Comparison of ENCODE assay signal across 8 cellular contexts in the genomic region with DNA sequence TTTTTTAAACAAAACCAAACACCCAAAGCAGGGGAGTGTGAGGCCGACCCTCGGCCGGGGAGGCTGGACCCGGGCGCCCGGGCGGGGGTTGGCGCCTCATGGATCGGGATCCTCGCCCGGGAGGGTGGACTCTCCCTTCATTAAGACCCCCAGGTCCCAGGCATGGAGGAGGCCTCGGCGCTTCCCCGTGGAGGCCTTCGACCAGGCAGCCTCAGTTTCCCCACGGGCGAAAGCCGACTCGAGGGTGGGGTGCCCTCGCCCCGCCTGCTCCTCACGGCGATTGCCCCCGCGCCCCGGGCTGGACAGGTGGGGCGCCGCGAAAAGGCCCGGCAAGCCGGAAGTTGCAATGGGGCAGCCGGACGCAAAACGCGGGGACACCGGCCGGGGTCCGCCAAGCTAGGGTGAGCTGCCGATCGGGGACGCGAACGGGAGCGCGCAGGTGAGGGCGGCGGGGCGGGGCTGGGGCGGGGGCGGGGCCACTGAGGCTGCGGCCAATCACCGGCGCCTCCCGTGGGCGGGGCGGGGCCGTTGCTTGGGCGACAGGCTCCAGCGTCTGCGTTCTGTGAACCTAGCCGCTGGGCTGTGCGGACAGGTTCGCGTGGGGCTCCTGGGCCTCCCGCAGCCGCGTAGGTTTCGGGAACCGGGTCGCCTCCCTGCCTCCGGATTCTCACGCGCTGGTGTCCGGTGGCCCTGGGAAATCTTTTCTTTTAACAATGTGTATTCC. TPM values are rescaled to one million over a fixed set of nuclear protein-coding genes. Genes with fewer than 3 reads are reported as not detected.
DNase-seq lines count a peak whose midpoint lies in the region; ATAC-seq and TF ChIP-seq lines count a peak whose summit lies in the region.

No MANE protein-coding gene starts in this region.

- no peaks in the 10 kb centered on the region for H3K9me3 ChIP-seq in liver (ENCODE audit: control insufficient read depth in 4 of 4, low read length in 3 of 4)

- no peak for TF ChIP-seq RAD21 in liver (IDR thresholded peaks at IDR 0.05)

- peaks cover 0 to 10% (median 4%) of the 10 kb centered on the region in 4 donors for H3K4me1 ChIP-seq in liver (ENCODE audit: control insufficient read depth in 4 of 4, insufficient read depth in 4 of 4, low read length in 3 of 4)

- peak; percentile 83 for ATAC-seq in GM19324 (IDR thresholded peaks at IDR 0.05; ENCODE audit: low FRiP score, unreplicated experiment)
- ATAC-seq in HG03460 (IDR thresholded peaks at IDR 0.05; ENCODE audit: unreplicated experiment) = peak; percentile 86

- peak overlapping the region; percentile 75 for H3K4me3 ChIP-seq in BJ (ENCODE audit: low read depth, low read length)
- peak overlapping the region; percentile 63 to 88 (median 69) for H3K4me3 ChIP-seq in liver (ENCODE audit: low read depth in 1 of 3, low read length in 3 of 3)

- intact Hi-C loops in dendritic cell treated with granulocyte-macrophage colony-stimulating factor and Interleukin-4, amounts not matched to agents 40 ng/mL and 50 ng/mL, for 4 days (cut with micrococcal nuclease) = no loop called here

- TF ChIP-seq CTCF in BJ (IDR thresholded peaks at IDR 0.05; ENCODE audit: insufficient read depth, low read depth, low read length) (no peak), liver (IDR thresholded peaks at IDR 0.05; ENCODE audit: low read depth, low read length, missing input control) (no peak)

- peak overlapping the region; percentile 79 for H3K27ac Mint-ChIP-seq in dendritic cell treated with granulocyte-macrophage colony-stimulating factor and Interleukin-4, amounts not matched to agents 40 ng/mL and 50 ng/mL, for 4 days

- H3K4me1 Mint-ChIP-seq in dendritic cell treated with granulocyte-macrophage colony-stimulating factor and Interleukin-4, amounts not matched to agents 40 ng/mL and 50 ng/mL, for 4 days (ENCODE audit: low read depth) = peaks cover 30% of the 10 kb centered on the region

- no peak for DNase-seq in BJ (ENCODE audit: low read depth)
- peak; percentile 58 for DNase-seq in NCI-H526 treated with DMSO at 0.1 percent for 48 hours (lab: John Stamatoyannopoulos, UW)
- DNase-seq in activated CD4-positive, alpha-beta T cell treated with anti-CD3 and anti-CD28 coated beads, Interleukin-2, amount 50 U/mL, for 24 hours (ENCODE audit: low read depth in 1 of 2, low spot score in 1 of 2) = peak; percentile 84 to 85
- peak; percentile 91 to 92 for DNase-seq in stimulated activated CD4-positive, alpha-beta T cell treated with anti-CD3 and anti-CD28 coated beads, Interleukin-2, amount 100 ng/mL, for 48 hours

- peak overlapping the region; percentile 82 for H3K4me3 Mint-ChIP-seq in dendritic cell treated with granulocyte-macrophage colony-stimulating factor and Interleukin-4, amounts not matched to agents 40 ng/mL and 50 ng/mL, for 4 days

- no peaks in the 10 kb centered on the region for H3K9me3 Mint-ChIP-seq in dendritic cell treated with granulocyte-macrophage colony-stimulating factor and Interleukin-4, amounts not matched to agents 40 ng/mL and 50 ng/mL, for 4 days

- no peaks in the 10 kb centered on the region for H3K27me3 ChIP-seq in BJ (ENCODE audit: control insufficient read depth, insufficient read depth, low read length)
- H3K27me3 ChIP-seq in liver (ENCODE audit: control insufficient read depth in 4 of 4, insufficient read depth in 4 of 4, low read length in 3 of 4) = no peaks in the 10 kb centered on the region

- peak overlapping the region; percentile 72 to 94 for H3K9ac ChIP-seq in liver (ENCODE audit: low read depth in 1 of 2, low read length in 2 of 2)

- no peaks in the 10 kb centered on the region for H3K36me3 ChIP-seq in BJ (ENCODE audit: control insufficient read depth, insufficient read depth, low read length)
- H3K36me3 ChIP-seq in liver (ENCODE audit: control insufficient read depth in 4 of 4, insufficient read depth in 3 of 4, low read depth in 1 of 4, low read length in 3 of 4) = no peaks in the 10 kb centered on the region

- no peaks in the 10 kb centered on the region for H3K36me3 Mint-ChIP-seq in dendritic cell treated with granulocyte-macrophage colony-stimulating factor and Interleukin-4, amounts not matched to agents 40 ng/mL and 50 ng/mL, for 4 days (ENCODE audit: low read depth)

- 1% methylated on average over 74 of the region's 74 CpGs for WGBS in liver

- H3K27me3 Mint-ChIP-seq in dendritic cell treated with granulocyte-macrophage colony-stimulating factor and Interleukin-4, amounts not matched to agents 40 ng/mL and 50 ng/mL, for 4 days = peaks cover 13% of the 10 kb centered on the region

- CTCF ChIA-PET in BJ (lab: Yijun Ruan, JAX) = interaction anchor here (0.9 to 2.3 kb wide), 3 partner anchors 23 to 48 kb away, joined by 3 to 11 read pairs (median 3); no protein-coding TSS in a partner anchor

- peak overlapping the region; percentile 84 to 86 for H3K27ac ChIP-seq in liver (ENCODE audit: low read depth in 1 of 2, low read length in 2 of 2)

- POLR2A ChIA-PET in BJ (lab: Charles Lee) = interaction anchor here (0.6 kb wide), 2 partner anchors 18 to 52 kb away, joined by 3 to 5 read pairs; no protein-coding TSS in a partner anchor

TF ChIP-seq in liver, 16 proteins besides CTCF, POLR2A, EP300 and RAD21:
- no peak for TF ChIP-seq TAF1 (conservative IDR thresholded peaks at IDR 0.05)
- TF ChIP-seq HNF4A (conservative IDR thresholded peaks at IDR 0.05) = peak in 1 of 2 donors; percentile 8
- TF ChIP-seq GABPA (IDR thresholded peaks at IDR 0.05 in 1 of 2, conservative IDR thresholded peaks at IDR 0.05 in 1 of 2) = peak; percentile 84 to 92
- peak; percentile 38 for TF ChIP-seq SP1 (IDR thresholded peaks at IDR 0.05)
- peak; percentile 23 for TF ChIP-seq YY1 (IDR thresholded peaks at IDR 0.05)

RNA-seq across cellular contexts. Expression of a gene that starts 6.0 kb away (rescaled TPM):
- polyA plus RNA-seq in BJ (2011; rRNA removed) (4.2 and 9.0 TPM in 2 replicates), liver (1 to 10 TPM; 2.0 to 5.9 TPM)
- 3.0 and 5.6 TPM in 2 replicates for polyA minus RNA-seq in BJ (2011; rRNA and poly(A)+ RNA removed)
- total RNA-seq in liver = 1 to 10 TPM; 4.1 to 6.9 TPM

RNA-seq across cellular contexts. Expression of a gene that starts 7.3 kb away (rescaled TPM):
- polyA plus RNA-seq in BJ (2011; rRNA removed) (not detected in 2 replicates), liver (not detected)
- polyA minus RNA-seq in BJ (2011; rRNA and poly(A)+ RNA removed) = not detected in 2 replicates
- not detected for total RNA-seq in liver

RNA-seq across cellular contexts. Expression of a gene that starts 28.5 kb away (rescaled TPM):
- 0.63 and 0.77 TPM in 2 replicates for polyA plus RNA-seq in BJ (2011; rRNA removed)
- polyA minus RNA-seq in BJ (2011; rRNA and poly(A)+ RNA removed) = 1.2 and 2.0 TPM in 2 replicates
- total RNA-seq in liver = 1 to 10 TPM; 1.9 to 4.5 TPM
- polyA plus RNA-seq in liver = 1 to 10 TPM in 1 of 2 donors, under 1 TPM in 1; 0.56 to 1.6 TPM

RNA-seq across cellular contexts. Expression of a gene that starts 40.9 kb away (rescaled TPM):
- polyA plus RNA-seq in BJ (2011; rRNA removed) (11.3 and 18.1 TPM in 2 replicates), liver (100 to 1,000 TPM in 1 of 2 donors, 10 to 100 TPM in 1; 93.4 to 300 TPM)
- 6.4 and 10.9 TPM in 2 replicates for polyA minus RNA-seq in BJ (2011; rRNA and poly(A)+ RNA removed)
- 100 to 1,000 TPM in 1 of 2 donors, 1 to 10 TPM in 1; 8.6 to 328 TPM for total RNA-seq in liver
